8 cellular contexts compared by ENCODE assay signal in the genomic region with DNA sequence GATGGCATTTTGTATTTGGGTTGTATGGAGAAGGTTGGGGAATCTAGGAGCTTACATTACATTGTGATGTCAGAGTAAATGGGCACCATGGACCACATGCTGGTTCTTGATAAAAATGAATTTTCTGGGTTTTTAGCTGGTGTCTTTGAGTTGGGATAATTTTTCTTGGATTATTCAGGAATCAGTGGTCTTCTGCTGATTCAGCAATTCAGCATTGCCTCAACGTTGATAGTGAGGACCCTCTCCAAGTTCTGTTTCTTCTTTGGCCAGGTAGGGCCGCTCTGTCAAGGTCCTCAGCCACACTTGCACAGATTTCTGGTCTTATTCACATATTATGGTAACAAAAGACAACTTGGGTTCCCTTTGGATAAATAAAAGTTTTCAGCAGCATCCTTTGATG.
"Had no signal": no experiment of that assay in that cellular context is flagged by ENCODE, and none has a peak within 500 bp of the region (broad histone marks: within the 10 kb centered on the region; RNA-seq: fewer than 3 reads in every experiment).

No MANE protein-coding gene starts in this region.

- H3K27ac ChIP-seq: GM23248, KMS-11 had no signal

- H3K9ac ChIP-seq: GM23248, KMS-11 had no signal

- FAIRE-seq: H54, HTR-8/SVneo had no signal

- H3K4me2 ChIP-seq: KMS-11 had no signal

- DNase-seq: GM23248, GOT3, H9, HCEC 1CT, KBM-7 had no signal

- H3K4me3 ChIP-seq: GM23248 had no signal

- H2AFZ ChIP-seq: GM23248 had no signal
